Comparison of ENCODE assay signal across 8 cellular contexts in genomic region chr1:21313886-21314796, GRCh38. TPM values are rescaled to one million over a fixed set of nuclear protein-coding genes. Genes with fewer than 3 reads are reported as not detected.
DNase-seq lines count a peak whose midpoint lies in the region; ATAC-seq and TF ChIP-seq lines count a peak whose summit lies in the region.

No MANE protein-coding gene starts in this region.

- peak overlapping the region; percentile 75 for H3K27ac Mint-ChIP-seq in activated T-cell treated with anti-CD3 and anti-CD28 coated beads, Interleukin-2, amount 50 U/mL, for 24 hours

- peaks cover 3 to 10% of the 10 kb centered on the region in 2 donors for H3K4me1 ChIP-seq in esophagus (ENCODE audit: control insufficient read depth in 2 of 2, insufficient read depth in 2 of 2, low read length in 1 of 2)
- H3K4me1 ChIP-seq in muscle layer of duodenum (ENCODE audit: control insufficient read depth in 1 of 2, insufficient read depth in 2 of 2, low read length in 2 of 2): peaks cover 14 to 60% of the 10 kb centered on the region in 2 donors
- H3K4me1 ChIP-seq in upper lobe of right lung: peaks cover 39% of the 10 kb centered on the region

- H3K27me3 ChIP-seq in esophagus (ENCODE audit: control insufficient read depth in 1 of 2, insufficient read depth in 2 of 2, low read length in 2 of 2) (no peaks in the 10 kb centered on the region), muscle layer of duodenum (ENCODE audit: low read depth, low read length) (no peaks in the 10 kb centered on the region), upper lobe of right lung (no peaks in the 10 kb centered on the region)

- H3K9me3 ChIP-seq in esophagus (ENCODE audit: control insufficient read depth in 2 of 2, insufficient read depth in 1 of 2, low read depth in 1 of 2, low read length in 1 of 2): no peaks in the 10 kb centered on the region
- no peaks in the 10 kb centered on the region for H3K9me3 ChIP-seq in muscle layer of duodenum (ENCODE audit: control insufficient read depth in 1 of 2, low read length in 2 of 2)
- no peaks in the 10 kb centered on the region for H3K9me3 ChIP-seq in upper lobe of right lung

- H3K36me3 Mint-ChIP-seq in activated T-cell treated with anti-CD3 and anti-CD28 coated beads, Interleukin-2, amount 50 U/mL, for 24 hours (ENCODE audit: low read depth): peaks cover 64% of the 10 kb centered on the region

- H3K27ac ChIP-seq in esophagus (ENCODE audit: low read depth in 2 of 2, low read length in 1 of 2) (peak overlapping the region; percentile 23 to 40), muscle layer of duodenum (ENCODE audit: low read length) (peak overlapping the region; percentile 19), upper lobe of right lung (peak overlapping the region; percentile 26)

- WGBS in esophagus, 2 donors: 50 to 53% methylated on average over 19 of the region's 19 CpGs

- no peak overlapping the region for H3K4me3 ChIP-seq in esophagus (ENCODE audit: low read depth in 1 of 2, low read length in 2 of 2)
- H3K4me3 ChIP-seq in muscle layer of duodenum (ENCODE audit: low read depth in 1 of 2, low read length in 2 of 2): no peak overlapping the region
- H3K4me3 ChIP-seq in upper lobe of right lung: no peak overlapping the region

- H3K36me3 ChIP-seq in esophagus (ENCODE audit: control insufficient read depth in 2 of 2, insufficient read depth in 2 of 2, low read length in 1 of 2) (no peaks in the 10 kb centered on the region), muscle layer of duodenum (ENCODE audit: control insufficient read depth in 1 of 2, insufficient read depth in 2 of 2, low read length in 2 of 2) (no peaks in the 10 kb centered on the region), upper lobe of right lung (no peaks in the 10 kb centered on the region)

- TF ChIP-seq CTCF in upper lobe of right lung (IDR thresholded peaks at IDR 0.05): no peak

- H3K27me3 Mint-ChIP-seq in activated T-cell treated with anti-CD3 and anti-CD28 coated beads, Interleukin-2, amount 50 U/mL, for 24 hours: no peaks in the 10 kb centered on the region

- peaks cover 57% of the 10 kb centered on the region for H3K4me1 Mint-ChIP-seq in activated T-cell treated with anti-CD3 and anti-CD28 coated beads, Interleukin-2, amount 50 U/mL, for 24 hours (ENCODE audit: low read depth)

- DNase-seq in activated T-cell treated with anti-CD3 and anti-CD28 coated beads, Interleukin-2, amount 50 U/mL, for 24 hours: no peak
- DNase-seq in activated T-cell treated with anti-CD3 and anti-CD28 coated beads for 4 hours: no peak
- DNase-seq in upper lobe of right lung: no peak
- no peak for DNase-seq in AG08396 (ENCODE audit: low spot score)
- DNase-seq in ecto neural progenitor cell (ENCODE audit: low spot score): no peak

- H3K4me3 Mint-ChIP-seq in activated T-cell treated with anti-CD3 and anti-CD28 coated beads, Interleukin-2, amount 50 U/mL, for 24 hours: no peak overlapping the region

- H3K9me3 Mint-ChIP-seq in activated T-cell treated with anti-CD3 and anti-CD28 coated beads, Interleukin-2, amount 50 U/mL, for 24 hours: no peaks in the 10 kb centered on the region

- no peak for ATAC-seq in upper lobe of right lung
- no peak for ATAC-seq in HG02798 (IDR thresholded peaks at IDR 0.05; ENCODE audit: poor library complexity, unreplicated experiment)

- intact Hi-C loops in upper lobe of right lung (cut with DNase I): no loop called here

RNA-seq across cellular contexts. Expression of gene ECE1, which starts 23.9 kb away (rescaled TPM):
- 10 to 100 TPM; 12.4 to 14.2 TPM for polyA plus RNA-seq in esophagus
- 108 TPM for total RNA-seq in upper lobe of right lung
